Comparison of ENCODE assay signal across 21 cellular contexts in genomic region chr18:58694720-58695468, GRCh38. TPM values are rescaled to one million over a fixed set of nuclear protein-coding genes. Genes with fewer than 3 reads are reported as not detected.
A peak's percentile ranks its signal among the peaks of the same experiment; 100 is the strongest.
DNase-seq lines count a peak whose midpoint lies in the region; ATAC-seq and TF ChIP-seq lines count a peak whose summit lies in the region.
"Had no signal": no experiment of that assay in that cellular context is flagged by ENCODE, and none has a peak within 500 bp of the region (broad histone marks: within the 10 kb centered on the region; RNA-seq: fewer than 3 reads in every experiment).

No MANE protein-coding gene starts in this region.

- DNase-seq in activated CD4-positive, alpha-beta T cell treated with anti-CD3 and anti-CD28 coated beads for 36 hours = no peak
- no peak for DNase-seq in activated CD4-positive, alpha-beta T cell treated with anti-CD3 and anti-CD28 coated beads, Interleukin-2, amount 50 U/mL, for 48 hours
- DNase-seq in CMK (ENCODE audit: low read depth) = peak; percentile 35
- DNase-seq in T-helper 17 cell = no peak
- DNase-seq in endodermal cell = peak; percentile 56
- DNase-seq in NCI-H1105 (lab: John Stamatoyannopoulos, UW) = no peak
- DNase-seq in NCI-H187 treated with DMSO at 0.1 percent for 48 hours (lab: John Stamatoyannopoulos, UW) = no peak
- DNase-seq: 8988T; amniotic stem cell; central memory CD4-positive, alpha-beta T cell; left cardiac atrium; PC-9; SIG-M5; stimulated activated CD4-positive, alpha-beta T cell treated with anti-CD3 and anti-CD28 coated beads, Interleukin-4, amount 100 ng/mL, for 1 hour; T-helper 9 cell; uterus had no signal

- no peaks in the 10 kb centered on the region for H3K27me3 ChIP-seq in endodermal cell (ENCODE audit: control insufficient read depth, insufficient read depth, low read length, poor library complexity, severe bottlenecking)
- H3K27me3 ChIP-seq: esophagus muscularis mucosa, uterus had no signal

- H3K9me3 ChIP-seq in T-helper 17 cell (ENCODE audit: control insufficient read depth, low read length, poor library complexity, severe bottlenecking) (no peaks in the 10 kb centered on the region), endodermal cell (ENCODE audit: control insufficient read depth, low read length) (peaks cover 5% of the 10 kb centered on the region)
- H3K9me3 ChIP-seq: esophagus muscularis mucosa, prostate gland, uterus had no signal

- H3K36me3 ChIP-seq in endodermal cell (ENCODE audit: control insufficient read depth, insufficient read depth, low read length) = peaks cover 27% of the 10 kb centered on the region
- H3K36me3 ChIP-seq: prostate gland, uterus had no signal

- H3K9ac ChIP-seq in endodermal cell (ENCODE audit: extremely low read depth, low read length, poor library complexity, severe bottlenecking) = no peak overlapping the region

- no peaks in the 10 kb centered on the region for H3K9me3 Mint-ChIP-seq in activated CD4-positive, alpha-beta T cell treated with anti-CD3 and anti-CD28 coated beads for 36 hours (ENCODE audit: low read depth)
- peaks cover 4% of the 10 kb centered on the region for H3K9me3 Mint-ChIP-seq in endodermal cell

- peak overlapping the region; percentile 79 for H3K27ac Mint-ChIP-seq in activated CD4-positive, alpha-beta T cell treated with anti-CD3 and anti-CD28 coated beads for 36 hours
- H3K27ac Mint-ChIP-seq in T-helper 17 cell (peak overlapping the region; percentile 80), endodermal cell (peak overlapping the region; percentile 1)

- peak overlapping the region; percentile 64 for H3K4me3 ChIP-seq in endodermal cell (ENCODE audit: low read length)
- H3K4me3 ChIP-seq: esophagus muscularis mucosa, PC-9, prostate gland, skin epidermis, uterus had no signal

- peaks cover 58% of the 10 kb centered on the region for H3K4me1 Mint-ChIP-seq in activated CD4-positive, alpha-beta T cell treated with anti-CD3 and anti-CD28 coated beads for 36 hours
- peaks cover 56% of the 10 kb centered on the region for H3K4me1 Mint-ChIP-seq in T-helper 17 cell
- peaks cover 10% of the 10 kb centered on the region for H3K4me1 Mint-ChIP-seq in endodermal cell

- 64 to 96% methylated on average over 3 to 8 of the region's 8 CpGs for WGBS in endodermal cell (ENCODE audit: insufficient coverage in 1 of 2, insufficient read length in 1 of 2), 2 experiments

- POLR2A ChIA-PET in activated CD4-positive, alpha-beta T cell treated with anti-CD3 and anti-CD28 coated beads for 36 hours (lab: Charles Lee) = no interaction called here

- peaks cover 51% of the 10 kb centered on the region for H3K36me3 Mint-ChIP-seq in activated CD4-positive, alpha-beta T cell treated with anti-CD3 and anti-CD28 coated beads for 36 hours (ENCODE audit: low read depth)
- H3K36me3 Mint-ChIP-seq in T-helper 17 cell (ENCODE audit: low read depth) = peaks cover 11% of the 10 kb centered on the region
- H3K36me3 Mint-ChIP-seq in endodermal cell (ENCODE audit: low read depth) = peaks cover 43% of the 10 kb centered on the region

- no peak for ATAC-seq in activated CD4-positive, alpha-beta T cell treated with anti-CD3 and anti-CD28 coated beads for 36 hours
- no peak for ATAC-seq in T-helper 17 cell
- ATAC-seq in GM21390 (IDR thresholded peaks at IDR 0.05; ENCODE audit: unreplicated experiment) = no peak
- ATAC-seq: HepG2, left cardiac atrium had no signal

- H3K27ac ChIP-seq in endodermal cell (ENCODE audit: low read depth, low read length) = no peak overlapping the region
- H3K27ac ChIP-seq: esophagus muscularis mucosa, PC-9, prostate gland, skin epidermis, uterus had no signal

- no peak overlapping the region for H3K4me3 Mint-ChIP-seq in activated CD4-positive, alpha-beta T cell treated with anti-CD3 and anti-CD28 coated beads for 36 hours
- H3K4me3 Mint-ChIP-seq in T-helper 17 cell = peak overlapping the region; percentile 53
- H3K4me3 Mint-ChIP-seq in endodermal cell = no peak overlapping the region

- peaks cover 5% of the 10 kb centered on the region for H3K4me1 ChIP-seq in endodermal cell (ENCODE audit: control insufficient read depth, insufficient read depth, low read length)
- H3K4me1 ChIP-seq: uterus had no signal

- CTCF ChIA-PET in activated CD4-positive, alpha-beta T cell treated with anti-CD3 and anti-CD28 coated beads for 36 hours (lab: Charles Lee) = no interaction called here

- H3K27me3 Mint-ChIP-seq in activated CD4-positive, alpha-beta T cell treated with anti-CD3 and anti-CD28 coated beads for 36 hours = no peaks in the 10 kb centered on the region
- H3K27me3 Mint-ChIP-seq in T-helper 17 cell (no peaks in the 10 kb centered on the region), endodermal cell (ENCODE audit: insufficient read depth) (no peaks in the 10 kb centered on the region)

- no peak for TF ChIP-seq CTCF in endodermal cell (conservative IDR thresholded peaks at IDR 0.05)

- intact Hi-C loops in activated CD4-positive, alpha-beta T cell treated with anti-CD3 and anti-CD28 coated beads for 36 hours (cut with DNase I, micrococcal nuclease) = loop anchor here in 1 of 2 experiments (1.0 to 10.0 kb wide), 3 partner anchors 154 to 860 kb away; no protein-coding TSS in a partner anchor

RNA-seq across cellular contexts. Expression of gene MALT1, which starts 23.6 kb away (rescaled TPM):
- 10 to 100 TPM; 39.3 to 40.5 TPM for total RNA-seq in activated CD4-positive, alpha-beta T cell treated with anti-CD3 and anti-CD28 coated beads for 36 hours
- 100 to 1,000 TPM in 1 of 2 donors, 10 to 100 TPM in 1; 87.8 to 108 TPM for total RNA-seq in T-helper 17 cell
- total RNA-seq in endodermal cell = 10 to 100 TPM; 14.0 to 22.1 TPM
- 20.9 TPM for polyA plus RNA-seq in endodermal cell (2013, experiment 1 of 2)
- polyA plus RNA-seq in endodermal cell (2013, experiment 2 of 2) = 20.2 TPM

Comparison
In these comparisons a context has a peak if more than half of its experiments do, and no peak if none do; other contexts are left out.
1. DNase-seq: peak in CMK (single experiment) and endodermal cell (single experiment); none in activated CD4-positive, alpha-beta T cell treated with anti-CD3 and anti-CD28 coated beads for 36 hours (single experiment), activated CD4-positive, alpha-beta T cell treated with anti-CD3 and anti-CD28 coated beads, Interleukin-2, amount 50 U/mL, for 48 hours (0 of 2), T-helper 17 cell (0 of 3), NCI-H1105 (single experiment) and NCI-H187 treated with DMSO at 0.1 percent for 48 hours (single experiment).
2. H3K27ac Mint-ChIP-seq: peak in every context shown above with its lines; median percentile 80 in T-helper 17 cell; 79 in activated CD4-positive, alpha-beta T cell treated with anti-CD3 and anti-CD28 coated beads for 36 hours; 1 in endodermal cell.